ENCODE assay signal across 23 cellular contexts in the genomic region with DNA sequence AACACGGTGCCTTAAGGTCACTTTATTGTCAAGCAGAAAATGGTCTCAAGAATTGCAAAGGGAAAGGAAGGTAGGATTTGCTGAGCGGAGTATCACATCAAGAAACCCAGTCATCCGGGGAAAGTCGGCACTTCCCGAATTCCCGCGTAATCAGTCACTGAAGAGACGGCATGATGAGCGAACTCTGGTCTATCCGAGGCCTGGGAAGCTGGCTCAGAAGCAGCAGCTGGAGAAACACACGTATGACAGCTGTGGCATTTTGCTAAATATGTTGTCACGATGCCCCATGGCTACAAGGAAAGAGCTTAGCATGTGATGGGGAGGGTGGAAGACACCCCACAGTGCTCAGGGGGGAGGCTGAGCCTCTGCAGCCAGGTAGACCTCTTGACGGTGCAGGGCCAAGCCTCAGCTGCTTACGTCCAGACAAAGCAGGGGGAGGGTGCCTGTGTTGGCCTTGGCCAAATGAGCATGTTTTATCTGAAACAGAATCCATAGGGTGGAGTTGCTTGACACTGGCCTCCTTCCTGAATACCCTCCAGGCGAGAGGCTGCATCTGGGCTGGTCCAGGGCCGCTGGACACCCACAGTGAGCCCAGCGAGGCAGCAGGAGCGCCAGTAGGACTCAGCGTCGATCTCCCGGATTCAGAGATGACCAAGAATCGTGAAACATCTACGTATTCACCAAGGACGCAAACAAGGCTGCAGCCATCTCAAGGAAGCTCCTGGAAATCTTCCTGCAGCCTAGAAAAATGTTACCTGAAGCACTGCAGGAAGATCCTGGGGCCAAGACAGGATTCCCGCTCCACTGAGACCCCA.
"Had no signal": no experiment of that assay in that cellular context is flagged by ENCODE, and none has a peak within 500 bp of the region (broad histone marks: within the 10 kb centered on the region; RNA-seq: fewer than 3 reads in every experiment).

No MANE protein-coding gene starts in this region.

- ATAC-seq: body of pancreas; foreskin keratinocyte; left lung; sciatic nerve; stimulated activated naive B cell treated with anti-CD40 and anti-IgM and Interleukin-4, amounts not matched to agents 10 μg/mL and 1 μg/mL and 100 μg/mL, for 72 hours; T-cell had no signal

- H3K9me3 Mint-ChIP-seq: activated T-cell treated with anti-CD3 and anti-CD28 coated beads, Interleukin-2, amount 50 U/mL, for 24 hours; memory B cell; nephron; stimulated activated naive B cell treated with anti-CD40 and anti-IgM and Interleukin-4, amounts not matched to agents 10 μg/mL and 1 μg/mL and 100 μg/mL, for 72 hours; T-cell had no signal

- H3K4me3 ChIP-seq: body of pancreas, colonic mucosa, left lung, ovary, thyroid gland had no signal

- H3K36me3 ChIP-seq: colonic mucosa, left lung, ovary, thyroid gland had no signal

- H3K9me3 ChIP-seq: body of pancreas, colonic mucosa, left lung, ovary, SK-N-SH, thyroid gland had no signal

- FAIRE-seq: urothelium cell line had no signal

- H3K4me3 Mint-ChIP-seq: activated naive CD8-positive, alpha-beta T cell; activated T-cell treated with anti-CD3 and anti-CD28 coated beads, Interleukin-2, amount 50 U/mL, for 24 hours; memory B cell; nephron; stimulated activated naive B cell treated with anti-CD40 and anti-IgM and Interleukin-4, amounts not matched to agents 10 μg/mL and 1 μg/mL and 100 μg/mL, for 72 hours; T-cell had no signal

- H3K36me3 Mint-ChIP-seq: activated naive CD8-positive, alpha-beta T cell; memory B cell; stimulated activated naive B cell treated with anti-CD40 and anti-IgM and Interleukin-4, amounts not matched to agents 10 μg/mL and 1 μg/mL and 100 μg/mL, for 72 hours; T-cell had no signal

- H3K4me2 ChIP-seq: SK-N-SH had no signal

- H3K4me1 ChIP-seq: body of pancreas, foreskin keratinocyte, left lung, thyroid gland had no signal

- H3K9ac ChIP-seq: SK-N-SH had no signal

- H3K27ac Mint-ChIP-seq: activated naive CD8-positive, alpha-beta T cell; activated T-cell treated with anti-CD3 and anti-CD28 coated beads, Interleukin-2, amount 50 U/mL, for 24 hours; memory B cell; stimulated activated naive B cell treated with anti-CD40 and anti-IgM and Interleukin-4, amounts not matched to agents 10 μg/mL and 1 μg/mL and 100 μg/mL, for 72 hours had no signal

- H3K27ac ChIP-seq: body of pancreas, colonic mucosa, foreskin keratinocyte, left lung, ovary, thyroid gland, VCaP had no signal

- DNase-seq: activated CD4-positive, alpha-beta T cell treated with anti-CD3 and anti-CD28 coated beads, Interleukin-2, amount 50 U/mL, for 48 hours; activated effector memory CD4-positive, alpha-beta T cell treated with Interleukin-2 at 50 U/mL for 16 hours; activated T-cell treated with anti-CD3 and anti-CD28 coated beads, Interleukin-2, amount 50 U/mL, for 24 hours; amniotic stem cell; caudate nucleus; colonic mucosa; effector CD4-positive, alpha-beta T cell; foreskin keratinocyte; left lung; ovary; stimulated activated CD4-positive, alpha-beta T cell treated with anti-CD3 and anti-CD28 coated beads, Interleukin-12 subunit alpha, Interleukin-12 subunit beta, amount 100 ng/mL, for 4 hours; stimulated activated CD4-positive, alpha-beta T cell treated with anti-CD3 and anti-CD28 coated beads, Interleukin-2, amount 100 ng/mL, for 24 hours; stimulated activated naive B cell treated with anti-CD40 and anti-IgM and Interleukin-4, amounts not matched to agents 10 μg/mL and 1 μg/mL and 100 μg/mL, for 72 hours; T-cell; thyroid gland had no signal

- H3K27me3 ChIP-seq: body of pancreas, colonic mucosa, foreskin keratinocyte, ovary, thyroid gland had no signal
